In the genomic region with DNA sequence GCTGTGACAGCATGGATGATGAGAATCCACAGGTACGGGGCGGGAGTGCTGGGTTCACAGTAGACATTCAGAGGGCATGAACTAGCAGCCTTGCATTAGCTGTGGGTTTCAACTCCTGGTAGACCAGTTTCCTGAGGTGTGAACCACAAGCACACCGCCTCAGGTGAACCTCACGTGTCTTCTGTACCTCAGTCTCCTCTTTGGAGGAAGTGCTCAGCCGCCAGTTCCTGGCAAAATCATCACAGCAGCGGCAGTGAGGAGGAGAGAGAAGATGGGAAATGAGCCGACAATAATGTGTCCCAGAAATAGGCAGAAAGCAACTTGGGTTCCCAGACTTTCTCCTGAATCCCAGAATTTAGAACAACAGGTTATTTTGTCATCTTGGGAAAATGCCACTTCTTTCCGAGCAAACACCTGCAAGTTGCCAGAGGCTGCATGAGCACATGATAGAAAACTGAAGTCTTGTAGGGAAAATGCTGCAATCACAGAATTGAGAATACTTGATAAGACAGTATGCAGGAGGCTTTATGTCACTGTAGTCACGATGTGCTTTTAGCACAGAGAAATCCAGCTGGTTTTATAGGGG, we compare ENCODE assay signal across 24 cellular contexts.
"Had no signal": no experiment of that assay in that cellular context is flagged by ENCODE, and none has a peak within 500 bp of the region (broad histone marks: within the 10 kb centered on the region; RNA-seq: fewer than 3 reads in every experiment).

No MANE protein-coding gene starts in this region.

- H3K27ac Mint-ChIP-seq: activated B cell treated with CpG ODN at 0.5 μM for 24 hours; activated CD4-positive, alpha-beta memory T cell treated with anti-CD3 and anti-CD28 coated beads for 36 hours; activated naive CD8-positive, alpha-beta T cell; T-helper 1 cell treated with Interleukin-12 subunit alpha and Interleukin-12 subunit beta and Interleukin-4 antibody, amounts not matched to agents 30 μg/mL and 1 μg/mL, for 36 hours; type B pancreatic cell had no signal

- ATAC-seq: heart right ventricle, natural killer cell had no signal

- H3K9me3 ChIP-seq: breast epithelium, heart right ventricle, left ventricle myocardium inferior, testis, vagina had no signal

- H3K9me3 Mint-ChIP-seq: activated B cell treated with CpG ODN at 0.5 μM for 24 hours; activated CD4-positive, alpha-beta memory T cell treated with anti-CD3 and anti-CD28 coated beads for 36 hours; natural killer cell; T-helper 1 cell treated with Interleukin-12 subunit alpha and Interleukin-12 subunit beta and Interleukin-4 antibody, amounts not matched to agents 30 μg/mL and 1 μg/mL, for 36 hours; type B pancreatic cell had no signal

- DNase-seq: activated B cell treated with CpG ODN at 0.5 μM for 24 hours; activated CD4-positive, alpha-beta memory T cell treated with anti-CD3 and anti-CD28 coated beads for 36 hours; activated CD4-positive, alpha-beta T cell treated with anti-CD3 and anti-CD28 coated beads for 4 hours; activated gamma-delta T cell treated with Interleukin-2 at 50 U/mL for 16 hours; activated T-cell treated with anti-CD3 and anti-CD28 coated beads, Interleukin-2, amount 50 U/mL, for 1 hour; amniotic stem cell; cerebellar nuclear complex; cortex of kidney; heart right ventricle; kidney glomerular epithelial cell; left ventricle myocardium inferior; mammary epithelial cell; midbrain; natural killer cell; retina; stimulated activated CD4-positive, alpha-beta T cell treated with anti-CD3 and anti-CD28 coated beads, Interleukin-4, amount 100 ng/mL, for 1 hour; T1000; testis had no signal

- H3K36me3 Mint-ChIP-seq: activated CD4-positive, alpha-beta memory T cell treated with anti-CD3 and anti-CD28 coated beads for 36 hours; natural killer cell had no signal

- H3K4me1 ChIP-seq: breast epithelium, heart right ventricle, left ventricle myocardium inferior, testis, vagina had no signal

- H3K27me3 Mint-ChIP-seq: activated B cell treated with CpG ODN at 0.5 μM for 24 hours; activated CD4-positive, alpha-beta memory T cell treated with anti-CD3 and anti-CD28 coated beads for 36 hours; activated naive CD8-positive, alpha-beta T cell; type B pancreatic cell had no signal

- H3K4me1 Mint-ChIP-seq: activated B cell treated with CpG ODN at 0.5 μM for 24 hours had no signal

- H3K27ac ChIP-seq: breast epithelium, epithelial cell of prostate, heart right ventricle, left ventricle myocardium inferior, testis, vagina had no signal

- H3K36me3 ChIP-seq: breast epithelium, left ventricle myocardium inferior, vagina had no signal

- H3K4me3 Mint-ChIP-seq: activated B cell treated with CpG ODN at 0.5 μM for 24 hours; activated CD4-positive, alpha-beta memory T cell treated with anti-CD3 and anti-CD28 coated beads for 36 hours; activated naive CD8-positive, alpha-beta T cell; natural killer cell; T-helper 1 cell treated with Interleukin-12 subunit alpha and Interleukin-12 subunit beta and Interleukin-4 antibody, amounts not matched to agents 30 μg/mL and 1 μg/mL, for 36 hours; type B pancreatic cell had no signal

- H3K27me3 ChIP-seq: breast epithelium, heart right ventricle, testis, vagina had no signal

- H3K4me3 ChIP-seq: breast epithelium, heart right ventricle, left ventricle myocardium inferior, testis, vagina had no signal
